23 cellular contexts compared by ENCODE assay signal in the genomic region with DNA sequence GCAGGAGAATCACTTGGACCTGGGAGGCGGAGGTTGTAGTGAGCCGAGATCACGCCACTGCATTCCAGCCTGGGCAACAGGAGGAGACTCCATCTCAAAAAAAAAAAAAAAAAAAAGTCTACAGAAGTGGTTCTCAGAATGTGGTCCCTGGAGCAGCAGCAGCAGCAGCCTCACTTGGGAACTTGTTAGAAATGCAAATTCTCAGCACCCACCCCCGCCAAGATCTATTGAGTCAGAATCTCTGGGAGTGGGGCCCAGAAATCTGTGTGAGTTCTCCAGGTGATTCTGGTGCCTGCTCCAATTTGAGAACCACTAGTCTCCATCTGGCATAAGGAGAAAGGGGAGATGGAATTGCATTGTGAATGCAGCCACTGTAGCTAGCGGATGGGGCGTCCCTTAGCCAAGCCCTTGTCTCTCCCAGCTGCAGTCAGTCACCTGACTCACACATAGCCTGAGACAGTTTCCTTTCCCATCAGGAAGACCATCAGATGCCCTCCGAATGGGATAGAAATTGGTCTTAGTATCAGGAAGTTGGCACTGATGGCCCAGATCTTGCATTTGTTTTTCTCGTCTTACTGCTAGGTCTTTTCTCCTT.
"Had no signal": no experiment of that assay in that cellular context is flagged by ENCODE, and none has a peak within 500 bp of the region (broad histone marks: within the 10 kb centered on the region; RNA-seq: fewer than 3 reads in every experiment).

No MANE protein-coding gene starts in this region.

- H3K27ac ChIP-seq: breast epithelium, SK-N-MC, VCaP had no signal

- H3K36me3 ChIP-seq: breast epithelium had no signal

- H3K4me3 ChIP-seq: breast epithelium, K562, SK-N-MC had no signal

- H3K4me3 Mint-ChIP-seq: activated CD4-positive, alpha-beta T cell treated with anti-CD3 and anti-CD28 coated beads for 36 hours; activated CD8-positive, alpha-beta T cell treated with anti-CD3 and anti-CD28 coated beads for 36 hours; activated naive CD4-positive, alpha-beta T cell treated with anti-CD3 and anti-CD28 coated beads, Interleukin-2, amount 50 U/mL, for 24 hours; activated T-cell treated with anti-CD3 and anti-CD28 coated beads, Interleukin-2, amount 50 U/mL, for 24 hours; activated T-helper 1 cell treated with anti-CD3 and anti-CD28 coated beads, Interleukin-12 subunit alpha, Interleukin-12 subunit beta, Interleukin-2, Interleukin-4 antibody, amounts not matched to agents 30 ng/mL and 10 ng/mL and 1 ng/mL, durations not matched to agents 14 hours and 24 hours and 36 hours had no signal

- H3K9me3 Mint-ChIP-seq: activated CD8-positive, alpha-beta T cell treated with anti-CD3 and anti-CD28 coated beads for 36 hours; activated naive CD4-positive, alpha-beta T cell treated with anti-CD3 and anti-CD28 coated beads, Interleukin-2, amount 50 U/mL, for 24 hours; activated T-cell treated with anti-CD3 and anti-CD28 coated beads, Interleukin-2, amount 50 U/mL, for 24 hours; activated T-helper 1 cell treated with anti-CD3 and anti-CD28 coated beads, Interleukin-12 subunit alpha, Interleukin-12 subunit beta, Interleukin-2, Interleukin-4 antibody, amounts not matched to agents 30 ng/mL and 10 ng/mL and 1 ng/mL, durations not matched to agents 14 hours and 24 hours and 36 hours had no signal

- H3K36me3 Mint-ChIP-seq: activated naive CD4-positive, alpha-beta T cell treated with anti-CD3 and anti-CD28 coated beads, Interleukin-2, amount 50 U/mL, for 24 hours had no signal

- DNase-seq: activated CD4-positive, alpha-beta T cell treated with anti-CD3 and anti-CD28 coated beads for 36 hours; activated CD8-positive, alpha-beta T cell treated with anti-CD3 and anti-CD28 coated beads for 36 hours; activated effector memory CD4-positive, alpha-beta T cell treated with Interleukin-2 at 50 U/mL for 16 hours; activated naive CD4-positive, alpha-beta T cell; activated T-cell treated with anti-CD3 and anti-CD28 coated beads, Interleukin-2, amount 50 U/mL, for 24 hours; aorta; Karpas-422; NCI-H1105 treated with DMSO at 0.1 percent for 48 hours; NCI-H1436 treated with DMSO at 0.1 percent for 48 hours; NCI-H187; NCI-H2081; NCI-H510A treated with DMSO at 0.1 percent for 48 hours; NCI-H69; NK-92 treated with Interleukin-12 subunit alpha and Interleukin-12 subunit beta, amount 100 ng/mL, for 24 hours; OCI-M1; RPMI8226; T-helper 1 cell had no signal

- H3K27ac Mint-ChIP-seq: activated CD4-positive, alpha-beta T cell treated with anti-CD3 and anti-CD28 coated beads for 36 hours; activated CD8-positive, alpha-beta T cell treated with anti-CD3 and anti-CD28 coated beads for 36 hours; activated naive CD4-positive, alpha-beta T cell treated with anti-CD3 and anti-CD28 coated beads, Interleukin-2, amount 50 U/mL, for 24 hours; activated T-cell treated with anti-CD3 and anti-CD28 coated beads, Interleukin-2, amount 50 U/mL, for 24 hours; activated T-helper 1 cell treated with anti-CD3 and anti-CD28 coated beads, Interleukin-12 subunit alpha, Interleukin-12 subunit beta, Interleukin-2, Interleukin-4 antibody, amounts not matched to agents 30 ng/mL and 10 ng/mL and 1 ng/mL, durations not matched to agents 14 hours and 24 hours and 36 hours had no signal

- H3K9me3 ChIP-seq: breast epithelium had no signal

- H3K4me1 Mint-ChIP-seq: activated CD4-positive, alpha-beta T cell treated with anti-CD3 and anti-CD28 coated beads for 36 hours; activated naive CD4-positive, alpha-beta T cell treated with anti-CD3 and anti-CD28 coated beads, Interleukin-2, amount 50 U/mL, for 24 hours had no signal

- H3K4me1 ChIP-seq: breast epithelium had no signal

- FAIRE-seq: K562 had no signal
